Comparison of ENCODE assay signal across 10 cellular contexts in the genomic region with DNA sequence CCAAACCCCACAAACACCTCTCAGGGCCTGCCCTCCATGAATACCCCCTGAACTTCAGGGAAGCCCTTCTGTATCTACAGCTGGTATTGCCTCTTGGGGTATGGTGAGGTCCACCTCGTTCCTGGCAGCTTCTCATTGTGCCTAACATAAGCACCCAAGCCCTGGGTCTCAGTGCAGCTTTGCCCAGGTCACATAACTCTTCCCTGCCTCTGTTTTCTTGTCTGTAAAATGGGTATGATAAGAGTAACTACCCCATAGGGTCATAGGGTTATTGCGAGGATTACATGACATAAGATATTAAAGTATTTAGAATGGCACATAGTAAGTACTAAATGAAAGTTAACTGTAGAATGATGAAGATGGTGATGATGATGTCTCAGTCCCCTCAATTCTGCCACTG.
"Had no signal": no experiment of that assay in that cellular context is flagged by ENCODE, and none has a peak within 500 bp of the region (broad histone marks: within the 10 kb centered on the region; RNA-seq: fewer than 3 reads in every experiment).

No MANE protein-coding gene starts in this region.

- H3K9me3 Mint-ChIP-seq: H9 had no signal

- DNase-seq: GOT3, H9, HCEC 1CT, HFFc6, Karpas-422 had no signal

- FAIRE-seq: H54, HTR-8/SVneo had no signal

- H3K27ac Mint-ChIP-seq: H9, HFFc6, IgD-negative memory B cell had no signal

- H3K9ac ChIP-seq: KMS-11 had no signal

- H3K27ac ChIP-seq: HL-60, KMS-11 had no signal

- H3K4me3 Mint-ChIP-seq: H9, HFFc6, IgD-negative memory B cell had no signal

- H3K36me3 Mint-ChIP-seq: IgD-negative memory B cell had no signal

- H3K4me2 ChIP-seq: KMS-11 had no signal
